ENCODE assay signal across 8 cellular contexts in genomic region chr1:6025269-6026094, GRCh38. TPM values are rescaled to one million over a fixed set of nuclear protein-coding genes. Genes with fewer than 3 reads are reported as not detected.
DNase-seq lines count a peak whose midpoint lies in the region; ATAC-seq and TF ChIP-seq lines count a peak whose summit lies in the region.

No MANE protein-coding gene starts in this region.

- peak overlapping the region; percentile 97 for H3K27ac Mint-ChIP-seq in activated CD4-positive, alpha-beta T cell treated with anti-CD3 and anti-CD28 coated beads for 36 hours
- peak overlapping the region; percentile 90 for H3K27ac Mint-ChIP-seq in activated B cell treated with CpG ODN at 0.5 μM for 24 hours

- TF ChIP-seq CTCF in activated B cell treated with CpG ODN at 0.5 μM for 24 hours (IDR thresholded peaks at IDR 0.05): no peak
- TF ChIP-seq CTCF in thoracic aorta (IDR thresholded peaks at IDR 0.05): no peak

- CTCF ChIA-PET in activated CD4-positive, alpha-beta T cell treated with anti-CD3 and anti-CD28 coated beads for 36 hours (lab: Charles Lee): interaction anchor here (0.6 kb wide), 2 partner anchors 15 to 27 kb away, joined by 3 read pairs; no protein-coding TSS in a partner anchor
- CTCF ChIA-PET in activated B cell treated with CpG ODN at 0.5 μM for 24 hours (lab: Charles Lee): interaction anchor here (1.1 to 1.3 kb wide), 2 partner anchors 31 to 33 kb away, joined by 3 to 4 read pairs; partner anchors contain the start of gene NPHP4

- no peaks in the 10 kb centered on the region for H3K9me3 ChIP-seq in thoracic aorta

- peaks cover 0 to 3% of the 10 kb centered on the region in 2 donors for H3K4me1 ChIP-seq in thoracic aorta (ENCODE audit: control insufficient read depth in 1 of 2, low read depth in 2 of 2)

- POLR2A ChIA-PET in activated CD4-positive, alpha-beta T cell treated with anti-CD3 and anti-CD28 coated beads for 36 hours (lab: Charles Lee): interaction anchor here (1.0 to 2.5 kb wide), 3 partner anchors 32 to 33 kb away, joined by 5 to 15 read pairs (median 6); partner anchors contain the start of gene NPHP4
- POLR2A ChIA-PET in activated B cell treated with CpG ODN at 0.5 μM for 24 hours (lab: Charles Lee): interaction anchor here (0.6 to 4.1 kb wide), 7 partner anchors 12 to 760 kb away, joined by 3 to 73 read pairs (median 3); partner anchors contain the start of genes CAMTA1, ICMT and NPHP4

- no peaks in the 10 kb centered on the region for H3K36me3 ChIP-seq in thoracic aorta

- H3K4me1 Mint-ChIP-seq in activated CD4-positive, alpha-beta T cell treated with anti-CD3 and anti-CD28 coated beads for 36 hours: peaks cover 33% of the 10 kb centered on the region
- H3K4me1 Mint-ChIP-seq in activated B cell treated with CpG ODN at 0.5 μM for 24 hours: peaks cover 63% of the 10 kb centered on the region

- H3K27me3 Mint-ChIP-seq in activated CD4-positive, alpha-beta T cell treated with anti-CD3 and anti-CD28 coated beads for 36 hours: no peaks in the 10 kb centered on the region
- no peaks in the 10 kb centered on the region for H3K27me3 Mint-ChIP-seq in activated B cell treated with CpG ODN at 0.5 μM for 24 hours

- H3K4me3 Mint-ChIP-seq in activated CD4-positive, alpha-beta T cell treated with anti-CD3 and anti-CD28 coated beads for 36 hours: peak overlapping the region; percentile 97
- H3K4me3 Mint-ChIP-seq in activated B cell treated with CpG ODN at 0.5 μM for 24 hours: peak overlapping the region; percentile 86

- no peak overlapping the region for H3K27ac ChIP-seq in thoracic aorta

- H3K27me3 ChIP-seq in thoracic aorta (replicated peaks; ENCODE audit: insufficient read depth): no peaks in the 10 kb centered on the region

- peak; percentile 61 for DNase-seq in activated CD4-positive, alpha-beta T cell treated with anti-CD3 and anti-CD28 coated beads for 36 hours
- DNase-seq in activated CD4-positive, alpha-beta T cell treated with anti-CD3 and anti-CD28 coated beads, Interleukin-2, amount 50 U/mL, for 1 hour: no peak
- DNase-seq in activated B cell treated with CpG ODN at 0.5 μM for 24 hours: peak; percentile 19
- no peak for DNase-seq in left ventricle myocardium superior
- DNase-seq in thoracic aorta (ENCODE audit: low spot score): no peak
- no peak for DNase-seq in mesenteric fat pad (ENCODE audit: low spot score)
- DNase-seq in NCI-H82 (lab: John Stamatoyannopoulos, UW): no peak

- ATAC-seq in activated CD4-positive, alpha-beta T cell treated with anti-CD3 and anti-CD28 coated beads for 36 hours: no peak
- ATAC-seq in activated B cell treated with CpG ODN at 0.5 μM for 24 hours (ENCODE audit: low read depth): no peak
- ATAC-seq in left ventricle myocardium superior: peak; percentile 30
- ATAC-seq in thoracic aorta (ENCODE audit: insufficient number of reproducible peaks, low FRiP score, low read depth): no peak
- no peak for ATAC-seq in HG02759 (IDR thresholded peaks at IDR 0.05; ENCODE audit: unreplicated experiment)

- H3K36me3 Mint-ChIP-seq in activated CD4-positive, alpha-beta T cell treated with anti-CD3 and anti-CD28 coated beads for 36 hours (ENCODE audit: low read depth): peaks cover 38% of the 10 kb centered on the region
- peaks cover 12% of the 10 kb centered on the region for H3K36me3 Mint-ChIP-seq in activated B cell treated with CpG ODN at 0.5 μM for 24 hours (ENCODE audit: low read depth)

- intact Hi-C loops in activated CD4-positive, alpha-beta T cell treated with anti-CD3 and anti-CD28 coated beads for 36 hours (cut with DNase I, micrococcal nuclease): loop anchor here (1.0 to 10.0 kb wide), 10 partner anchors 18 to 759 kb away; partner anchors contain the start of genes CAMTA1 (in 2 of the 2), NPHP4 (in 2 of the 2), RPL22 (in 2 of the 2) and ACOT7 (in 1 of the 2)
- intact Hi-C loops in activated B cell treated with CpG ODN at 0.5 μM for 24 hours (cut with micrococcal nuclease) (loop anchor here (1.0 to 5.0 kb wide), 5 partner anchors 13 to 762 kb away; partner anchors contain the start of genes ACOT7, CAMTA1, NPHP4 and RPL22), left ventricle myocardium superior (cut with micrococcal nuclease) (no loop called here)

- peak overlapping the region; percentile 64 for H3K4me3 ChIP-seq in thoracic aorta

- H3K9me3 Mint-ChIP-seq in activated CD4-positive, alpha-beta T cell treated with anti-CD3 and anti-CD28 coated beads for 36 hours (ENCODE audit: low read depth): peaks cover 6% of the 10 kb centered on the region
- no peaks in the 10 kb centered on the region for H3K9me3 Mint-ChIP-seq in activated B cell treated with CpG ODN at 0.5 μM for 24 hours

RNA-seq across cellular contexts. Expression of gene KCNAB2, which starts 20.2 kb away (rescaled TPM):
- total RNA-seq in activated CD4-positive, alpha-beta T cell treated with anti-CD3 and anti-CD28 coated beads for 36 hours: 100 to 1,000 TPM; 231 to 258 TPM
- total RNA-seq in activated B cell treated with CpG ODN at 0.5 μM for 24 hours: 101 and 121 TPM in 2 replicates
- 18.5 TPM for total RNA-seq in left ventricle myocardium superior
- 10 to 100 TPM; 14.0 to 36.1 TPM for total RNA-seq in thoracic aorta
- 29.0 TPM for total RNA-seq in mesenteric fat pad

RNA-seq across cellular contexts. Expression of gene NPHP4, which starts 33.3 kb away (rescaled TPM):
- 10 to 100 TPM; 12.9 to 14.1 TPM for total RNA-seq in activated CD4-positive, alpha-beta T cell treated with anti-CD3 and anti-CD28 coated beads for 36 hours
- total RNA-seq in activated B cell treated with CpG ODN at 0.5 μM for 24 hours (6.2 and 8.0 TPM in 2 replicates), left ventricle myocardium superior (4.9 TPM), thoracic aorta (10 to 100 TPM; 11.4 to 15.1 TPM), mesenteric fat pad (37.6 TPM)

Comparison
In these comparisons a context has a peak if more than half of its experiments do, and no peak if none do; other contexts are left out.
1. DNase-seq: peak in activated CD4-positive, alpha-beta T cell treated with anti-CD3 and anti-CD28 coated beads for 36 hours (single experiment) and activated B cell treated with CpG ODN at 0.5 μM for 24 hours (single experiment); none in activated CD4-positive, alpha-beta T cell treated with anti-CD3 and anti-CD28 coated beads, Interleukin-2, amount 50 U/mL, for 1 hour (single experiment), left ventricle myocardium superior (single experiment), thoracic aorta (single experiment), mesenteric fat pad (single experiment) and NCI-H82 (single experiment).